ENCODE assay signal across 30 cellular contexts in genomic region chr12:27808831-27809230, GRCh38. TPM values are rescaled to one million over a fixed set of nuclear protein-coding genes. Genes with fewer than 3 reads are reported as not detected.
"Had no signal": no experiment of that assay in that cellular context is flagged by ENCODE, and none has a peak within 500 bp of the region (broad histone marks: within the 10 kb centered on the region; RNA-seq: fewer than 3 reads in every experiment).

No MANE protein-coding gene starts in this region.

- H3K9me3 ChIP-seq: mucosa of descending colon, vagina had no signal

- ATAC-seq: activated CD8-positive, alpha-beta T cell treated with anti-CD3 and anti-CD28 coated beads, Interleukin-2, amount 10 ng/mL, durations not matched to agents 7 days and 5 days; activated naive CD8-positive, alpha-beta T cell treated with anti-CD3 and anti-CD28 coated beads, Interleukin-2, amount 50 U/mL, for 24 hours; mucosa of descending colon; sciatic nerve; stimulated activated effector memory CD8-positive, alpha-beta T cell treated with anti-CD3 and anti-CD28 coated beads, Interleukin-12 subunit alpha, Interleukin-12 subunit beta, amount 100 ng/mL, for 72 hours; stimulated activated naive CD8-positive, alpha-beta T cell treated with anti-CD3 and anti-CD28 coated beads, Interleukin-15, amount 100 ng/mL, for 72 hours had no signal

- H3K27me3 ChIP-seq: vagina had no signal

- H3K36me3 ChIP-seq: vagina had no signal

- DNase-seq: activated CD4-positive, alpha-beta T cell treated with anti-CD3 and anti-CD28 coated beads, Interleukin-2, amount 50 U/mL, for 1 hour; activated CD4-positive, CD25-positive, alpha-beta regulatory T cell treated with anti-CD3 and anti-CD28 coated beads, Interleukin-2, amount 50 U/mL, for 72 hours; activated CD8-positive, alpha-beta T cell treated with anti-CD3 and anti-CD28 coated beads, Interleukin-2, amount 10 ng/mL, durations not matched to agents 7 days and 5 days; activated gamma-delta T cell; activated naive CD4-positive, alpha-beta T cell treated with anti-CD3 and anti-CD28 coated beads, Interleukin-2, amount 50 U/mL, for 16 hours; activated naive CD8-positive, alpha-beta T cell treated with anti-CD3 and anti-CD28 coated beads, Interleukin-2, amount 50 U/mL, for 24 hours; anterior cingulate cortex; central memory CD4-positive, alpha-beta T cell; effector memory CD4-positive, alpha-beta T cell; foreskin melanocyte; hippocampal formation; mucosa of descending colon; naive B cell; occipital lobe; small intestine; stimulated activated CD4-positive, alpha-beta T cell treated with anti-CD3 and anti-CD28 coated beads, Interleukin-2, amount 100 ng/mL, for 24 hours; stimulated activated naive CD8-positive, alpha-beta T cell treated with anti-CD3 and anti-CD28 coated beads, Interleukin-15, amount 100 ng/mL, for 72 hours had no signal

- H3K9me3 Mint-ChIP-seq: activated naive CD8-positive, alpha-beta T cell treated with anti-CD3 and anti-CD28 coated beads, Interleukin-2, amount 50 U/mL, for 24 hours; activated T-helper 1 cell treated with anti-CD3 and anti-CD28 coated beads, Interleukin-12 subunit alpha, Interleukin-12 subunit beta, Interleukin-2, Interleukin-4 antibody, amounts not matched to agents 30 ng/mL and 10 ng/mL and 1 ng/mL, durations not matched to agents 14 hours and 24 hours and 36 hours; memory B cell; naive B cell; stimulated activated naive CD8-positive, alpha-beta T cell treated with anti-CD3 and anti-CD28 coated beads, Interleukin-15, amount 100 ng/mL, for 72 hours; type B pancreatic cell had no signal

- H3K4me1 ChIP-seq: vagina had no signal

- H3K4me3 ChIP-seq: mucosa of descending colon, vagina had no signal

- H3K4me3 Mint-ChIP-seq: activated CD8-positive, alpha-beta T cell treated with anti-CD3 and anti-CD28 coated beads, Interleukin-2, amount 10 ng/mL, durations not matched to agents 7 days and 5 days; activated naive CD8-positive, alpha-beta T cell treated with anti-CD3 and anti-CD28 coated beads, Interleukin-2, amount 50 U/mL, for 24 hours; activated T-helper 1 cell treated with anti-CD3 and anti-CD28 coated beads, Interleukin-12 subunit alpha, Interleukin-12 subunit beta, Interleukin-2, Interleukin-4 antibody, amounts not matched to agents 30 ng/mL and 10 ng/mL and 1 ng/mL, durations not matched to agents 14 hours and 24 hours and 36 hours; memory B cell; naive B cell; stimulated activated effector memory CD8-positive, alpha-beta T cell treated with anti-CD3 and anti-CD28 coated beads, Interleukin-12 subunit alpha, Interleukin-12 subunit beta, amount 100 ng/mL, for 72 hours; stimulated activated naive CD8-positive, alpha-beta T cell treated with anti-CD3 and anti-CD28 coated beads, Interleukin-15, amount 100 ng/mL, for 72 hours; type B pancreatic cell had no signal

- H3K27ac Mint-ChIP-seq: activated CD8-positive, alpha-beta T cell treated with anti-CD3 and anti-CD28 coated beads, Interleukin-2, amount 10 ng/mL, durations not matched to agents 7 days and 5 days; activated naive CD8-positive, alpha-beta T cell treated with anti-CD3 and anti-CD28 coated beads, Interleukin-2, amount 50 U/mL, for 24 hours; activated T-helper 1 cell treated with anti-CD3 and anti-CD28 coated beads, Interleukin-12 subunit alpha, Interleukin-12 subunit beta, Interleukin-2, Interleukin-4 antibody, amounts not matched to agents 30 ng/mL and 10 ng/mL and 1 ng/mL, durations not matched to agents 14 hours and 24 hours and 36 hours; memory B cell; naive B cell; stimulated activated effector memory CD8-positive, alpha-beta T cell treated with anti-CD3 and anti-CD28 coated beads, Interleukin-12 subunit alpha, Interleukin-12 subunit beta, amount 100 ng/mL, for 72 hours; type B pancreatic cell had no signal

- H3K36me3 Mint-ChIP-seq: memory B cell; naive B cell; stimulated activated effector memory CD8-positive, alpha-beta T cell treated with anti-CD3 and anti-CD28 coated beads, Interleukin-12 subunit alpha, Interleukin-12 subunit beta, amount 100 ng/mL, for 72 hours; type B pancreatic cell had no signal

- H3K27ac ChIP-seq: vagina, VCaP had no signal

RNA-seq across cellular contexts. Expression of gene MANSC4, which starts 28.8 kb away (rescaled TPM):
- total RNA-seq: activated CD8-positive, alpha-beta T cell treated with anti-CD3 and anti-CD28 coated beads, Interleukin-2, amount 10 ng/mL, durations not matched to agents 7 days and 5 days; activated T-helper 1 cell treated with anti-CD3 and anti-CD28 coated beads, Interleukin-12 subunit alpha, Interleukin-12 subunit beta, Interleukin-2, Interleukin-4 antibody, amounts not matched to agents 30 ng/mL and 10 ng/mL and 1 ng/mL, durations not matched to agents 14 hours and 24 hours and 36 hours; dermis microvascular lymphatic vessel endothelial cell; liver; mucosa of descending colon; posterior vena cava; renal cortical epithelial cell; sciatic nerve; T-helper 2 cell treated with Interferon-gamma antibody and Interleukin-4, amounts not matched to agents 100 ng/mL and 5 ng/mL, for 36 hours; vagina had no signal
- polyA plus RNA-seq: esophagus, liver, small intestine had no signal
